In the genomic region with DNA sequence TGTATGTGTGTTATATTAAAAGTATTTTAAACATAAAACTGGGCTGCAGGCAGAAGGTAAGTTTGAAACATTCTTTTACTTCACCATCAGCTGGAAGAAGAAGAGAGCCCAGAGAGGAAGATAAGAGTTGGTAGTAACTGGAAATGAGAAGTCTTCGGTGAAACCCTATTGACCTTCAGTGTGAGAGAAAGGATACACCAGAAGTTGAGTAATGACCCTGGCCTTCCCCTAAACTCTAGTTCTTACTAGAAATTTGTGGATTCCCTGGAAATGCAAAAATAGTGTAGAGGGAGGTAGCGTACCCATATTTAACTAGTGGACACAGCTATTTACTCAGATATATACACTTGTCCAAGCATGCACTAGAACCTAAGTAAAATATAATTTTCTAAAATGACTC, we compare ENCODE assay signal across 27 cellular contexts.
"Had no signal": no experiment of that assay in that cellular context is flagged by ENCODE, and none has a peak within 500 bp of the region (broad histone marks: within the 10 kb centered on the region; RNA-seq: fewer than 3 reads in every experiment).

No MANE protein-coding gene starts in this region.

- H3K27ac Mint-ChIP-seq: activated CD4-positive, alpha-beta T cell treated with anti-CD3 and anti-CD28 coated beads, Interleukin-2, amount 10 ng/mL, durations not matched to agents 7 days and 5 days; activated CD8-positive, alpha-beta T cell treated with anti-CD3 and anti-CD28 coated beads for 36 hours; activated naive CD4-positive, alpha-beta T cell treated with anti-CD3 and anti-CD28 coated beads for 36 hours; activated naive CD4-positive, alpha-beta T cell treated with anti-CD3 and anti-CD28 coated beads, Interleukin-2, amount 50 U/mL, for 24 hours; activated naive CD8-positive, alpha-beta T cell treated with anti-CD3 and anti-CD28 coated beads for 36 hours; activated naive CD8-positive, alpha-beta T cell treated with anti-CD3 and anti-CD28 coated beads, Interleukin-2, amount 50 U/mL, for 24 hours; activated T-helper 17 cell treated with anti-CD3 and anti-CD28 coated beads, Interleukin-2, amount 50 U/mL, for 72 hours had no signal

- H3K9me3 Mint-ChIP-seq: activated CD8-positive, alpha-beta T cell treated with anti-CD3 and anti-CD28 coated beads for 36 hours; activated naive CD4-positive, alpha-beta T cell treated with anti-CD3 and anti-CD28 coated beads, Interleukin-2, amount 50 U/mL, for 24 hours; activated T-cell treated with anti-CD3 and anti-CD28 coated beads, Interleukin-2, amount 50 U/mL, for 4 hours; activated T-helper 17 cell treated with anti-CD3 and anti-CD28 coated beads, Interleukin-2, amount 50 U/mL, for 72 hours had no signal

- DNase-seq: activated CD4-positive, alpha-beta T cell treated with anti-CD3 and anti-CD28 coated beads for 4 hours; activated CD4-positive, alpha-beta T cell treated with anti-CD3 and anti-CD28 coated beads, Interleukin-2, amount 10 ng/mL, durations not matched to agents 7 days and 5 days; activated CD4-positive, alpha-beta T cell treated with anti-CD3 and anti-CD28 coated beads, Interleukin-2, amount 50 U/mL, for 4 hours; activated CD4-positive, CD25-positive, alpha-beta regulatory T cell; activated CD4-positive, CD25-positive, alpha-beta regulatory T cell treated with anti-CD3 and anti-CD28 coated beads, Interleukin-2, amount 50 U/mL, for 72 hours; activated CD8-positive, alpha-beta memory T cell treated with anti-CD3 and anti-CD28 coated beads for 24 hours; activated CD8-positive, alpha-beta T cell treated with anti-CD3 and anti-CD28 coated beads for 36 hours; activated effector memory CD4-positive, alpha-beta T cell treated with anti-CD3 and anti-CD28 coated beads, Interleukin-2, amount 50 U/mL, for 16 hours; activated naive CD4-positive, alpha-beta T cell treated with anti-CD3 and anti-CD28 coated beads for 36 hours; activated naive CD8-positive, alpha-beta T cell treated with anti-CD3 and anti-CD28 coated beads for 36 hours; activated naive CD8-positive, alpha-beta T cell treated with anti-CD3 and anti-CD28 coated beads, Interleukin-2, amount 50 U/mL, for 24 hours; activated T-cell treated with anti-CD3 and anti-CD28 coated beads, Interleukin-2, amount 50 U/mL, for 4 hours; adrenal gland; amygdala; aorta; body of pancreas; caudate nucleus; cortex of kidney; dermis blood vessel endothelial cell; effector CD4-positive, alpha-beta T cell; foreskin fibroblast; head of caudate nucleus; hippocampal formation; T-helper 2 cell had no signal

- H3K4me1 ChIP-seq: adrenal gland, body of pancreas had no signal

- H3K4me3 ChIP-seq: adrenal gland, body of pancreas had no signal

- H3K36me3 ChIP-seq: adrenal gland had no signal

- H3K4me1 Mint-ChIP-seq: activated CD4-positive, alpha-beta T cell treated with anti-CD3 and anti-CD28 coated beads, Interleukin-2, amount 10 ng/mL, durations not matched to agents 7 days and 5 days; activated naive CD4-positive, alpha-beta T cell treated with anti-CD3 and anti-CD28 coated beads, Interleukin-2, amount 50 U/mL, for 24 hours; activated naive CD8-positive, alpha-beta T cell treated with anti-CD3 and anti-CD28 coated beads for 36 hours; activated naive CD8-positive, alpha-beta T cell treated with anti-CD3 and anti-CD28 coated beads, Interleukin-2, amount 50 U/mL, for 24 hours; activated T-helper 17 cell treated with anti-CD3 and anti-CD28 coated beads, Interleukin-2, amount 50 U/mL, for 72 hours had no signal

- H3K27ac ChIP-seq: adrenal gland, body of pancreas had no signal

- H3K27me3 ChIP-seq: adrenal gland, body of pancreas had no signal

- H3K9me3 ChIP-seq: adrenal gland, body of pancreas had no signal

- ATAC-seq: activated CD8-positive, alpha-beta T cell treated with anti-CD3 and anti-CD28 coated beads for 36 hours; activated naive CD8-positive, alpha-beta T cell treated with anti-CD3 and anti-CD28 coated beads, Interleukin-2, amount 50 U/mL, for 24 hours; activated T-cell treated with anti-CD3 and anti-CD28 coated beads, Interleukin-2, amount 50 U/mL, for 4 hours; activated T-helper 17 cell treated with anti-CD3 and anti-CD28 coated beads, Interleukin-2, amount 50 U/mL, for 72 hours; body of pancreas; esophagus mucosa had no signal

- H3K27me3 Mint-ChIP-seq: activated CD4-positive, alpha-beta T cell treated with anti-CD3 and anti-CD28 coated beads, Interleukin-2, amount 10 ng/mL, durations not matched to agents 7 days and 5 days; activated CD8-positive, alpha-beta T cell treated with anti-CD3 and anti-CD28 coated beads for 36 hours; activated naive CD4-positive, alpha-beta T cell treated with anti-CD3 and anti-CD28 coated beads, Interleukin-2, amount 50 U/mL, for 24 hours; activated naive CD8-positive, alpha-beta T cell treated with anti-CD3 and anti-CD28 coated beads for 36 hours; activated naive CD8-positive, alpha-beta T cell treated with anti-CD3 and anti-CD28 coated beads, Interleukin-2, amount 50 U/mL, for 24 hours; activated T-helper 17 cell treated with anti-CD3 and anti-CD28 coated beads, Interleukin-2, amount 50 U/mL, for 72 hours had no signal

- H3K4me3 Mint-ChIP-seq: activated CD4-positive, alpha-beta T cell treated with anti-CD3 and anti-CD28 coated beads, Interleukin-2, amount 10 ng/mL, durations not matched to agents 7 days and 5 days; activated CD8-positive, alpha-beta T cell treated with anti-CD3 and anti-CD28 coated beads for 36 hours; activated naive CD4-positive, alpha-beta T cell treated with anti-CD3 and anti-CD28 coated beads for 36 hours; activated naive CD4-positive, alpha-beta T cell treated with anti-CD3 and anti-CD28 coated beads, Interleukin-2, amount 50 U/mL, for 24 hours; activated naive CD8-positive, alpha-beta T cell treated with anti-CD3 and anti-CD28 coated beads for 36 hours; activated naive CD8-positive, alpha-beta T cell treated with anti-CD3 and anti-CD28 coated beads, Interleukin-2, amount 50 U/mL, for 24 hours; activated T-cell treated with anti-CD3 and anti-CD28 coated beads, Interleukin-2, amount 50 U/mL, for 4 hours; activated T-helper 17 cell treated with anti-CD3 and anti-CD28 coated beads, Interleukin-2, amount 50 U/mL, for 72 hours had no signal
